Comparison of ENCODE assay signal across 25 cellular contexts in the genomic region with DNA sequence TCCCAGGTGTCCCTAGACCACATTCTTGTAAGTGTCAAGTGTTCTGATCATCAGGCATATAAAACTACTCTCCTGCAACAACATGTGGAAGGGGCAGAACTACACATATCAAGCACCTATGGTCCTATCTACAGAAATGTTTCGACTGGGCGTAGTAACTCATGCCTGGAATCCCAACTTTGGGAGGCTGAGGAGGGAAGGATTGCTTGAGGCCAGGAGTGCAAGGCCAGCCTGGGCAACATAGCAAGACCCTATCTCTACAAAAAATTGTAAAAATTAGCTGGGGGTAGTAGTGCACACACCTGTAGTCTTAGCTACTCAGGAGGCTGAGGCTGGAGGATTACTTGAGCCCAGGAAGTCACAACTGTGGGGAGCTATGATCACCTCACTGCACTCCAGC.
DNase-seq lines count a peak whose midpoint lies in the region; ATAC-seq, FAIRE-seq and TF ChIP-seq lines count a peak whose summit lies in the region.
"Had no signal": no experiment of that assay in that cellular context is flagged by ENCODE, and none has a peak within 500 bp of the region (broad histone marks: within the 10 kb centered on the region; RNA-seq: fewer than 3 reads in every experiment).

No MANE protein-coding gene starts in this region.

- H3K4me1 Mint-ChIP-seq in WTC11 (peaks cover 53% of the 10 kb centered on the region), nephron progenitor cell (peaks cover 42% of the 10 kb centered on the region)
- no peaks in the 10 kb centered on the region for H3K4me1 Mint-ChIP-seq in stimulated activated memory B cell treated with anti-CD40 and anti-IgM and Interleukin-4, amounts not matched to agents 10 μg/mL and 1 μg/mL and 100 μg/mL, for 72 hours
- H3K4me1 Mint-ChIP-seq: B cell had no signal

- ATAC-seq in HepG2 (no peak), right lobe of liver (no peak), WTC11 (no peak)
- peak; percentile 27 for ATAC-seq in stimulated activated memory B cell treated with anti-CD40 and anti-IgM and Interleukin-4, amounts not matched to agents 10 μg/mL and 1 μg/mL and 100 μg/mL, for 72 hours
- ATAC-seq: A549; CD8-positive, alpha-beta T cell had no signal

- POLR2A ChIA-PET in HepG2 (lab: Yijun Ruan, JAX) = no interaction called here
- POLR2A ChIA-PET in WTC11 (lab: Charles Lee) = no interaction called here

- no peak for TF ChIP-seq RAD21 in HepG2 (CRISPR knock-in tag; IDR thresholded peaks at IDR 0.05)

- no peak overlapping the region for H2AFZ ChIP-seq in HepG2 (ENCODE audit: low read length)

- BruUV-seq in HepG2 (replicated peaks; lab: Mats Ljungman, UMichigan) = no TSS peak

- H3K27me3 Mint-ChIP-seq in WTC11 (ENCODE audit: low read depth) (no peaks in the 10 kb centered on the region), nephron progenitor cell (ENCODE audit: low read depth, poor library complexity) (no peaks in the 10 kb centered on the region)
- no peaks in the 10 kb centered on the region for H3K27me3 Mint-ChIP-seq in stimulated activated memory B cell treated with anti-CD40 and anti-IgM and Interleukin-4, amounts not matched to agents 10 μg/mL and 1 μg/mL and 100 μg/mL, for 72 hours
- H3K27me3 Mint-ChIP-seq: B cell had no signal

- intact Hi-C loops in HepG2 (cut with micrococcal nuclease; ENCODE audit: unreplicated experiment) = no loop called here
- intact Hi-C loops in right lobe of liver (cut with DNase I) = no loop called here

- FAIRE-seq in HepG2 (lab: Jason Lieb, UNC) = no peak
- FAIRE-seq: GM12892, GM18507 had no signal

- H3K9ac ChIP-seq in HepG2 (ENCODE audit: insufficient read depth, low read depth, low read length) = no peak overlapping the region
- H3K9ac ChIP-seq: BLaER1 treated with 17β-estradiol and CSF1 and Interleukin-3, amounts not matched to agents 10 nM and 100 nM had no signal

- H3K9me3 ChIP-seq in HepG2 (ENCODE audit: low read length) (no peaks in the 10 kb centered on the region), right lobe of liver (no peaks in the 10 kb centered on the region)
- H3K9me3 ChIP-seq: A549; BLaER1 treated with 17β-estradiol and CSF1 and Interleukin-3, amounts not matched to agents 10 nM and 100 nM had no signal

- DNase-seq in HepG2 (ENCODE audit: low spot score) = no peak
- DNase-seq in right lobe of liver = no peak
- no peak for DNase-seq in WTC11 (ENCODE audit: low spot score)
- DNase-seq in nephron progenitor cell = no peak
- DNase-seq in iPS-NIHi11 (ENCODE audit: low spot score) = no peak
- no peak for DNase-seq in NCI-H187 treated with DMSO at 0.1 percent for 48 hours (lab: John Stamatoyannopoulos, UW)
- no peak for DNase-seq in NCI-H510A treated with DMSO at 0.1 percent for 48 hours (lab: John Stamatoyannopoulos, UW)
- DNase-seq: AML-193; CD4-positive, alpha-beta T cell; CD8-positive, alpha-beta T cell; DMS 273 treated with DMSO at 0.1 percent for 48 hours; DMS153; DMS53; DMS79; DND-41; EL; GDM1 had no signal

- H3K27ac ChIP-seq in HepG2 (ENCODE audit: extremely low read length, insufficient read depth, low read length) (no peak overlapping the region), right lobe of liver (no peak overlapping the region)
- H3K27ac ChIP-seq: 22Rv1; BLaER1 treated with 17β-estradiol and CSF1 and Interleukin-3, amounts not matched to agents 10 nM and 100 nM; C4-2B had no signal

- no peak overlapping the region for H3K4me2 ChIP-seq in HepG2 (ENCODE audit: low read depth, low read length)
- H3K4me2 ChIP-seq: A549; BLaER1 treated with 17β-estradiol and CSF1 and Interleukin-3, amounts not matched to agents 10 nM and 100 nM had no signal

- H4K20me1 ChIP-seq in HepG2 (ENCODE audit: insufficient read depth, low read length) = no peaks in the 10 kb centered on the region

- TF ChIP-seq EP300 in HepG2 (IDR thresholded peaks at IDR 0.05; ENCODE audit: low read depth in 2 of 2, low read length in 2 of 2) (no peak), HepG2 (CRISPR knock-in tag; IDR thresholded peaks at IDR 0.05; ENCODE audit: borderline replicate concordance) (no peak)

- CTCF ChIA-PET in HepG2 (lab: Yijun Ruan, JAX; ENCODE audit: low intra/inter-chr PET ratio, low total read pairs) = no interaction called here
- CTCF ChIA-PET in WTC11 (lab: Charles Lee) = no interaction called here

- H3K4me3 ChIP-seq in HepG2 (replicated peaks in 1 of 3; ENCODE audit: insufficient read depth in 1 of 3, low read depth in 2 of 3, low read length in 3 of 3) (no peak overlapping the region), right lobe of liver (no peak overlapping the region)
- H3K4me3 ChIP-seq: A549; BLaER1 treated with 17β-estradiol and CSF1 and Interleukin-3, amounts not matched to agents 10 nM and 100 nM had no signal

- H3K36me3 ChIP-seq in HepG2 (replicated peaks in 1 of 2; ENCODE audit: control insufficient read depth in 1 of 2, insufficient read depth in 2 of 2, low read length in 2 of 2) = no peaks in the 10 kb centered on the region; a peak in 1 of 5 replicates
- H3K36me3 ChIP-seq in right lobe of liver = no peaks in the 10 kb centered on the region
- H3K36me3 ChIP-seq: BLaER1 treated with 17β-estradiol and CSF1 and Interleukin-3, amounts not matched to agents 10 nM and 100 nM had no signal

- H3K36me3 Mint-ChIP-seq in WTC11 = no peaks in the 10 kb centered on the region
- H3K36me3 Mint-ChIP-seq in nephron progenitor cell (ENCODE audit: low read depth) = no peaks in the 10 kb centered on the region
- no peaks in the 10 kb centered on the region for H3K36me3 Mint-ChIP-seq in stimulated activated memory B cell treated with anti-CD40 and anti-IgM and Interleukin-4, amounts not matched to agents 10 μg/mL and 1 μg/mL and 100 μg/mL, for 72 hours
- H3K36me3 Mint-ChIP-seq: CD8-positive, alpha-beta T cell had no signal

- TF ChIP-seq CTCF in HepG2 (CRISPR knock-in tag; IDR thresholded peaks at IDR 0.05) = no peak
- TF ChIP-seq CTCF in right lobe of liver (IDR thresholded peaks at IDR 0.05) = no peak
- TF ChIP-seq CTCF in WTC11 (IDR thresholded peaks at IDR 0.05) = no peak
- no peak for TF ChIP-seq CTCF in nephron progenitor cell (IDR thresholded peaks at IDR 0.05)

- TF ChIP-seq POLR2A in HepG2 (IDR thresholded peaks at IDR 0.05; ENCODE audit: insufficient read depth in 1 of 2, low read depth in 2 of 2, low read length in 2 of 2) (no peak), right lobe of liver (IDR thresholded peaks at IDR 0.05) (no peak)

- H3K27ac Mint-ChIP-seq in WTC11 (no peak overlapping the region), nephron progenitor cell (peak overlapping the region; percentile 71)
- H3K27ac Mint-ChIP-seq in stimulated activated memory B cell treated with anti-CD40 and anti-IgM and Interleukin-4, amounts not matched to agents 10 μg/mL and 1 μg/mL and 100 μg/mL, for 72 hours = no peak overlapping the region
- H3K27ac Mint-ChIP-seq: B cell; CD4-positive, alpha-beta T cell; CD8-positive, alpha-beta T cell had no signal

- WGBS in HepG2 (ENCODE audit: low lambda C conversion rate) = 97% methylated on average over 2 of the region's 2 CpGs
- WGBS in right lobe of liver (ENCODE audit: insufficient coverage, low coverage, low lambda C conversion rate, missing lambda C conversion rate) = 100% methylated on average over 2 of the region's 2 CpGs

- no peaks in the 10 kb centered on the region for H3K9me3 Mint-ChIP-seq in WTC11
- H3K9me3 Mint-ChIP-seq in nephron progenitor cell = no peaks in the 10 kb centered on the region
- peaks cover 3% of the 10 kb centered on the region for H3K9me3 Mint-ChIP-seq in stimulated activated memory B cell treated with anti-CD40 and anti-IgM and Interleukin-4, amounts not matched to agents 10 μg/mL and 1 μg/mL and 100 μg/mL, for 72 hours
- H3K9me3 Mint-ChIP-seq: CD4-positive, alpha-beta T cell; CD8-positive, alpha-beta T cell had no signal

- no peak overlapping the region for H3K4me3 Mint-ChIP-seq in WTC11
- H3K4me3 Mint-ChIP-seq in nephron progenitor cell = no peak overlapping the region
- no peak overlapping the region for H3K4me3 Mint-ChIP-seq in stimulated activated memory B cell treated with anti-CD40 and anti-IgM and Interleukin-4, amounts not matched to agents 10 μg/mL and 1 μg/mL and 100 μg/mL, for 72 hours
- H3K4me3 Mint-ChIP-seq: B cell; CD4-positive, alpha-beta T cell; CD8-positive, alpha-beta T cell had no signal

- H3K79me2 ChIP-seq in HepG2 (ENCODE audit: insufficient read depth, low read length) = peaks cover 5% of the 10 kb centered on the region

- in situ Hi-C loops in HepG2 (cut with HindIII; ENCODE audit: extremely low pct_ligation_motif_present, low pct_unique_long_range_greater_than_20kb) = no loop called here

- H3K27me3 ChIP-seq in HepG2 (ENCODE audit: control insufficient read depth in 1 of 2, insufficient read depth in 2 of 2, low read length in 2 of 2) (no peaks in the 10 kb centered on the region), right lobe of liver (no peaks in the 10 kb centered on the region)
- H3K27me3 ChIP-seq: BLaER1 treated with 17β-estradiol and CSF1 and Interleukin-3, amounts not matched to agents 10 nM and 100 nM had no signal

- H3K4me1 ChIP-seq in HepG2 (ENCODE audit: insufficient read depth, low read length) (no peaks in the 10 kb centered on the region), right lobe of liver (peaks cover 0 to 7% (median under 1%) of the 10 kb centered on the region in 4 donors)
- H3K4me1 ChIP-seq: BLaER1 treated with 17β-estradiol and CSF1 and Interleukin-3, amounts not matched to agents 10 nM and 100 nM had no signal

TF ChIP-seq in WTC11, 78 proteins besides CTCF, POLR2A, EP300 and RAD21:
- peak; percentile 97 for TF ChIP-seq ZNF121 (CRISPR knock-in tag; IDR thresholded peaks at IDR 0.05)
- TF ChIP-seq ATF3 (CRISPR knock-in tag; conservative IDR thresholded peaks at IDR 0.05) = no peak

Comparison
In these comparisons a context has a peak if more than half of its experiments do, and no peak if none do; other contexts are left out.
1. Of the 50 proteins assayed by ChIP-seq in both HepG2 and WTC11: peak only in HepG2: none; only in WTC11: none; in both: ZNF121; in neither: 49.